In genomic region chr5:74141053-74141452, GRCh38 we compare ENCODE assay signal across 22 cellular contexts.
DNase-seq lines count a peak whose midpoint lies in the region; ATAC-seq, FAIRE-seq and TF ChIP-seq lines count a peak whose summit lies in the region.
"Had no signal": no experiment of that assay in that cellular context is flagged by ENCODE, and none has a peak within 500 bp of the region (broad histone marks: within the 10 kb centered on the region; RNA-seq: fewer than 3 reads in every experiment).

No MANE protein-coding gene starts in this region.

- FAIRE-seq in bronchial epithelial cell (lab: Jason Lieb, UNC), result no peak
- FAIRE-seq: D721Med had no signal

- no peak overlapping the region for H3K4me3 ChIP-seq in bronchial epithelial cell (ENCODE audit: low read depth, low read length)
- H3K4me3 ChIP-seq: gastroesophageal sphincter, lower lobe of right lung had no signal

- DNase-seq in AG08395 (ENCODE audit: low spot score) (peak; percentile 30), LHCN-M2 (ENCODE audit: low read depth) (peak; percentile 47), bronchial epithelial cell (ENCODE audit: low read depth) (peak; percentile 62), myocyte (ENCODE audit: low read depth) (peak; percentile 24), left cardiac atrium (no peak), NCI-H2081 (lab: John Stamatoyannopoulos, UW) (no peak), NCI-H2196 treated with DMSO at 0.1 percent for 48 hours (lab: John Stamatoyannopoulos, UW; ENCODE audit: unreplicated experiment) (no peak)
- no peak for DNase-seq in stimulated activated CD4-positive, alpha-beta T cell treated with anti-CD3 and anti-CD28 coated beads, Interleukin-4, amount 100 ng/mL, for 4 hours
- DNase-seq: activated CD4-positive, alpha-beta T cell treated with anti-CD3 and anti-CD28 coated beads, Interleukin-2, amount 10 ng/mL, durations not matched to agents 7 days and 5 days; activated naive CD8-positive, alpha-beta T cell treated with anti-CD3 and anti-CD28 coated beads for 36 hours; activated T-cell treated with anti-CD3 and anti-CD28 coated beads, Interleukin-2, amount 50 U/mL, for 1 hour; H7; lower lobe of right lung; MM.1S; naive thymus-derived CD4-positive, alpha-beta T cell; NCI-H187 treated with DMSO at 0.1 percent for 48 hours; NCI-H510A; posterior cingulate gyrus; stimulated activated naive CD8-positive, alpha-beta T cell treated with anti-CD3 and anti-CD28 coated beads, Interleukin-15, amount 100 ng/mL, for 72 hours; T-helper 9 cell had no signal

- no peak for ATAC-seq in left cardiac atrium
- ATAC-seq: gastroesophageal sphincter; lower lobe of right lung; naive thymus-derived CD4-positive, alpha-beta T cell; stimulated activated naive CD8-positive, alpha-beta T cell treated with anti-CD3 and anti-CD28 coated beads, Interleukin-15, amount 100 ng/mL, for 72 hours had no signal

- no peaks in the 10 kb centered on the region for H3K27me3 ChIP-seq in bronchial epithelial cell (ENCODE audit: control insufficient read depth, insufficient read depth, low read length)
- H3K27me3 ChIP-seq: gastroesophageal sphincter had no signal

- H3K36me3 ChIP-seq in bronchial epithelial cell (ENCODE audit: control insufficient read depth, insufficient read depth, low read length), result no peaks in the 10 kb centered on the region
- H3K36me3 ChIP-seq: gastroesophageal sphincter, lower lobe of right lung had no signal

- intact Hi-C loops in left cardiac atrium (cut with DNase I), result no loop called here

- TF ChIP-seq CTCF in bronchial epithelial cell (IDR thresholded peaks at IDR 0.05; ENCODE audit: insufficient read depth, low read length, severe bottlenecking), result no peak

Comparison
In these comparisons a context has a peak if more than half of its experiments do, and no peak if none do; other contexts are left out.
1. DNase-seq: peak in AG08395 (single experiment), LHCN-M2 (single experiment), bronchial epithelial cell (single experiment) and myocyte (single experiment); none in left cardiac atrium (single experiment), NCI-H2081 (0 of 2), stimulated activated CD4-positive, alpha-beta T cell treated with anti-CD3 and anti-CD28 coated beads, Interleukin-4, amount 100 ng/mL, for 4 hours (0 of 2) and NCI-H2196 treated with DMSO at 0.1 percent for 48 hours (single experiment).